Comparison of ENCODE assay signal across 12 cellular contexts in genomic region chr1:196425513-196425912, GRCh38.
"Had no signal": no experiment of that assay in that cellular context is flagged by ENCODE, and none has a peak within 500 bp of the region (broad histone marks: within the 10 kb centered on the region; RNA-seq: fewer than 3 reads in every experiment).

No MANE protein-coding gene starts in this region.

- H3K27ac ChIP-seq: ascending aorta, gastrocnemius medialis, pancreas, testis had no signal

- H3K4me1 ChIP-seq: ascending aorta, gastrocnemius medialis, testis had no signal

- H3K9me3 ChIP-seq: ascending aorta, gastrocnemius medialis, pancreas, testis had no signal

- H3K36me3 ChIP-seq: ascending aorta, gastrocnemius medialis, pancreas had no signal

- H3K27me3 ChIP-seq: ascending aorta, gastrocnemius medialis, pancreas, testis had no signal

- H3K4me3 ChIP-seq: ascending aorta, gastrocnemius medialis, pancreas, testis had no signal

- DNase-seq: activated B cell treated with CpG ODN at 0.5 μM for 24 hours; activated CD4-positive, alpha-beta T cell treated with anti-CD3 and anti-CD28 coated beads, Interleukin-2, amount 10 ng/mL, durations not matched to agents 24 days and 14 days; activated naive CD4-positive, alpha-beta T cell; central memory CD4-positive, alpha-beta T cell; gastrocnemius medialis; kidney glomerular epithelial cell; pancreas; stimulated activated CD4-positive, alpha-beta T cell treated with anti-CD3 and anti-CD28 coated beads, Interleukin-15, amount 100 ng/mL, for 24 hours; stimulated activated CD4-positive, alpha-beta T cell treated with anti-CD3 and anti-CD28 coated beads, Interleukin-4, amount 100 ng/mL, for 4 hours; stimulated activated naive CD8-positive, alpha-beta T cell treated with anti-CD3 and anti-CD28 coated beads, Interleukin-15, amount 100 ng/mL, for 72 hours; testis had no signal

- ATAC-seq: gastrocnemius medialis; pancreas; stimulated activated naive CD8-positive, alpha-beta T cell treated with anti-CD3 and anti-CD28 coated beads, Interleukin-15, amount 100 ng/mL, for 72 hours had no signal
